24 cellular contexts compared by ENCODE assay signal in the genomic region with DNA sequence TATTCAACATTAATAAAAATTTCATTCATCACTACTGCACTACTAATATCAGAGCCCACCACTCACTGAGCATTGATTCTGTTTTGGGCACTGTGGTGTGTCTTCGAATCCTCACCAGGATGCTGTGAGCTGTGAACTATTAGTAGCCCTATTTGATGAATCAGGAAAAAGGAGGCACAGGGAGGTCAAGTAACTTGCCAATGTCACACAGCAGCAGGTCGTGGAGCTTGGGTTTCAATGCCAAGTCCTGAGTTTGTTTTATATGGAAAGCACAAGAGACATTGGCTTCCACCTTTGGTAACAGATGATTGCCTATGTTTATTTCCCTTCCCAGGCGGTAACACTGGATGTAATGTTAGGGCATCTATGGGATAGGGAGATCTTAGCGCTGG. TPM values are rescaled to one million over a fixed set of nuclear protein-coding genes. Genes with fewer than 3 reads are reported as not detected.
DNase-seq lines count a peak whose midpoint lies in the region; ATAC-seq, FAIRE-seq and TF ChIP-seq lines count a peak whose summit lies in the region.
"Had no signal": no experiment of that assay in that cellular context is flagged by ENCODE, and none has a peak within 500 bp of the region (broad histone marks: within the 10 kb centered on the region; RNA-seq: fewer than 3 reads in every experiment).

No MANE protein-coding gene starts in this region.

- CTCF ChIA-PET in MCF 10A (lab: Yijun Ruan, JAX), result interaction anchor here (2.4 kb wide), 1 partner anchor 13 kb away, joined by 8 read pairs; no protein-coding TSS in a partner anchor
- CTCF ChIA-PET in mammary epithelial cell (lab: Charles Lee; ENCODE audit: low non-redundant PET), result no interaction called here
- CTCF ChIA-PET in K562 (lab: Yijun Ruan, JAX; ENCODE audit: low intra/inter-chr PET ratio), result no interaction called here

- no peak overlapping the region for H3K9ac ChIP-seq in mammary epithelial cell (ENCODE audit: insufficient read depth, low read length)
- H3K9ac ChIP-seq in K562 (ENCODE audit: insufficient read depth in 1 of 2, low read depth in 2 of 2, low read length in 2 of 2), result no peak overlapping the region
- H3K9ac ChIP-seq: BLaER1 treated with 17β-estradiol and CSF1 and Interleukin-3, amounts not matched to agents 10 nM and 100 nM had no signal

- peak overlapping the region; percentile 27 for H3K27ac Mint-ChIP-seq in MCF 10A (ENCODE audit: low read depth, unreplicated experiment)
- no peak overlapping the region for H3K27ac Mint-ChIP-seq in activated naive CD8-positive, alpha-beta T cell treated with anti-CD3 and anti-CD28 coated beads, Interleukin-2, amount 50 U/mL, for 24 hours
- H3K27ac Mint-ChIP-seq: B cell; CD4-positive, alpha-beta T cell; CD8-positive, alpha-beta T cell had no signal

- TF ChIP-seq CTCF in MCF 10A (IDR thresholded peaks at IDR 0.05; ENCODE audit: unreplicated experiment) (no peak), mammary epithelial cell (conservative IDR thresholded peaks at IDR 0.05 in 1 of 2, IDR thresholded peaks at IDR 0.05 in 1 of 2; ENCODE audit: extremely low read depth in 1 of 2, insufficient read depth in 1 of 2, low read depth in 1 of 2, low read length in 2 of 2) (no peak), K562 (IDR thresholded peaks at IDR 0.05 in 2 of 3, conservative IDR thresholded peaks at IDR 0.05 in 1 of 3; ENCODE audit: insufficient read depth in 2 of 3, low read depth in 1 of 3, low read length in 3 of 3) (no peak), neutrophil (IDR thresholded peaks at IDR 0.05) (no peak)

- intact Hi-C loops in MCF 10A (cut with micrococcal nuclease), result no loop called here
- intact Hi-C loops in mammary epithelial cell (cut with micrococcal nuclease), result no loop called here
- intact Hi-C loops in K562 (cut with micrococcal nuclease), result no loop called here

- 97% methylated on average over 4 of the region's 4 CpGs for WGBS in mammary epithelial cell (ENCODE audit: low coverage, missing lambda C conversion rate)
- WGBS in K562 (ENCODE audit: insufficient coverage, low coverage, missing lambda C conversion rate), result 92% methylated on average over 4 of the region's 4 CpGs

- H3K36me3 ChIP-seq in mammary epithelial cell (ENCODE audit: insufficient read depth, low read length), result peaks cover 3% of the 10 kb centered on the region
- H3K36me3 ChIP-seq in H7 (replicated peaks; ENCODE audit: control insufficient read depth, insufficient read depth, low read length), result peaks cover 33% of the 10 kb centered on the region
- H3K36me3 ChIP-seq in K562 (ENCODE audit: control insufficient read depth, insufficient read depth, low read length), result peaks cover 92% of the 10 kb centered on the region
- H3K36me3 ChIP-seq in neutrophil, result peaks cover 81% of the 10 kb centered on the region

- no peak for FAIRE-seq in K562 (lab: Jason Lieb, UNC)
- FAIRE-seq: A549, G401.6, GM12891, GM19239 had no signal

- H3K4me1 ChIP-seq in mammary epithelial cell (ENCODE audit: insufficient read depth, low read length) (peaks cover 13% of the 10 kb centered on the region), K562 (replicated peaks in 1 of 2; ENCODE audit: control insufficient read depth in 2 of 2, insufficient read depth in 2 of 2, low read length in 2 of 2) (peaks cover 2 to 4% of the 10 kb centered on the region in 2 experiments; a peak in 1 of 5 replicates), neutrophil (ENCODE audit: control insufficient read depth in 1 of 2, insufficient read depth in 1 of 2, low read depth in 1 of 2, low read length in 1 of 2) (peaks cover 62 to 72% of the 10 kb centered on the region in 2 experiments)

- TF ChIP-seq POLR2A in K562 (conservative IDR thresholded peaks at IDR 0.05), result no peak

- H3K27me3 ChIP-seq in mammary epithelial cell (ENCODE audit: insufficient read depth, low read length) (no peaks in the 10 kb centered on the region), H7 (ENCODE audit: control insufficient read depth, insufficient read depth, low read length) (no peaks in the 10 kb centered on the region), K562 (ENCODE audit: control insufficient read depth in 2 of 2, insufficient read depth in 2 of 2, low read length in 2 of 2) (no peaks in the 10 kb centered on the region), neutrophil (no peaks in the 10 kb centered on the region)
- H3K27me3 ChIP-seq: BLaER1 treated with 17β-estradiol and CSF1 and Interleukin-3, amounts not matched to agents 10 nM and 100 nM had no signal

- H3K4me2 ChIP-seq in mammary epithelial cell (ENCODE audit: insufficient read depth, low read depth, low read length), result no peak overlapping the region
- no peak overlapping the region for H3K4me2 ChIP-seq in K562 (ENCODE audit: insufficient read depth, low read length)
- H3K4me2 ChIP-seq: A549 had no signal

- no peak overlapping the region for H2AFZ ChIP-seq in mammary epithelial cell (ENCODE audit: low read depth, low read length)
- no peak overlapping the region for H2AFZ ChIP-seq in K562 (ENCODE audit: low read depth, low read length)

- BruUV-seq in MCF 10A (replicated peaks; lab: Mats Ljungman, UMichigan) (no TSS peak), mammary epithelial cell (replicated peaks; lab: Mats Ljungman, UMichigan) (no TSS peak), K562 (replicated peaks; lab: Mats Ljungman, UMichigan) (no TSS peak)

- no peak overlapping the region for H3K4me3 ChIP-seq in mammary epithelial cell (replicated peaks in 1 of 3; ENCODE audit: insufficient read depth in 1 of 3, low read depth in 2 of 3, low read length in 3 of 3)
- no peak overlapping the region for H3K4me3 ChIP-seq in H7 (ENCODE audit: insufficient read depth, low read depth, low read length)
- no peak overlapping the region for H3K4me3 ChIP-seq in K562
- H3K4me3 ChIP-seq in neutrophil (ENCODE audit: low read depth in 1 of 2, low read length in 1 of 2), result no peak overlapping the region
- H3K4me3 ChIP-seq: A549; BLaER1 treated with 17β-estradiol and CSF1 and Interleukin-3, amounts not matched to agents 10 nM and 100 nM had no signal

- no peaks in the 10 kb centered on the region for H4K20me1 ChIP-seq in mammary epithelial cell (ENCODE audit: insufficient read depth, low read length)
- no peaks in the 10 kb centered on the region for H4K20me1 ChIP-seq in K562 (replicated peaks; ENCODE audit: control insufficient read depth, insufficient read depth, low read length)
- H4K20me1 ChIP-seq: BLaER1 treated with 17β-estradiol and CSF1 and Interleukin-3, amounts not matched to agents 10 nM and 100 nM had no signal

- in situ Hi-C loops in mammary epithelial cell (cut with MboI; ENCODE audit: low sequenced_read_pairs in 2 of 2) (loop anchor here in 1 of 2 donors (5.0 kb wide), 1 partner anchor 33 kb away; no protein-coding TSS in a partner anchor), K562 (cut with MboI) (no loop called here)

- POLR2A ChIA-PET in MCF 10A (lab: Yijun Ruan, JAX), result interaction anchor here (1.1 to 1.5 kb wide), 3 partner anchors 10 to 24 kb away, joined by 3 to 7 read pairs (median 3); a partner anchor contains a TSS
- POLR2A ChIA-PET in K562 (lab: Yijun Ruan, JAX), result interaction anchor here (0.6 to 3.8 kb wide), 6 partner anchors 11 to 1541 kb away, joined by 3 to 39 read pairs (median 5); no protein-coding TSS in a partner anchor

- H3K4me3 Mint-ChIP-seq in MCF 10A (ENCODE audit: unreplicated experiment), result no peak overlapping the region
- no peak overlapping the region for H3K4me3 Mint-ChIP-seq in activated naive CD8-positive, alpha-beta T cell treated with anti-CD3 and anti-CD28 coated beads, Interleukin-2, amount 50 U/mL, for 24 hours
- H3K4me3 Mint-ChIP-seq: B cell; CD4-positive, alpha-beta T cell; CD8-positive, alpha-beta T cell had no signal

- H3K27ac ChIP-seq in mammary epithelial cell (ENCODE audit: insufficient read depth, low read depth, low read length) (no peak overlapping the region), K562 (ENCODE audit: extremely low read depth, low read depth, low read length) (no peak overlapping the region), neutrophil (peak overlapping the region; percentile 91)
- H3K27ac ChIP-seq: 22Rv1, C4-2B had no signal

- TF ChIP-seq EP300 in K562 (IDR thresholded peaks at IDR 0.05; ENCODE audit: low read length), result no peak

- TF ChIP-seq RAD21 in K562 (CRISPR knock-in tag; conservative IDR thresholded peaks at IDR 0.05 in 1 of 2, IDR thresholded peaks at IDR 0.05 in 1 of 2), result no peak

- dilution Hi-C loops in mammary epithelial cell (cut with HindIII; ENCODE audit: low sequenced_read_pairs), result no loop called here

- H3K79me2 ChIP-seq in mammary epithelial cell (ENCODE audit: insufficient read depth, low read length) (no peaks in the 10 kb centered on the region), K562 (ENCODE audit: control insufficient read depth, insufficient read depth, low read length) (peaks cover 10% of the 10 kb centered on the region)

- no peak for ATAC-seq in K562
- no peak for ATAC-seq in activated naive CD8-positive, alpha-beta T cell treated with anti-CD3 and anti-CD28 coated beads, Interleukin-2, amount 50 U/mL, for 24 hours
- ATAC-seq: CD8-positive, alpha-beta T cell had no signal

- H3K9me1 ChIP-seq in K562 (ENCODE audit: control insufficient read depth, insufficient read depth, low read length), result no peaks in the 10 kb centered on the region

- no peak for DNase-seq in MCF 10A (ENCODE audit: unreplicated experiment)
- no peak for DNase-seq in mammary epithelial cell
- peak; percentile 7 for DNase-seq in H7
- no peak for DNase-seq in K562 (ENCODE audit: extremely low read depth in 1 of 4, low spot score in 3 of 4)
- no peak for DNase-seq in activated naive CD8-positive, alpha-beta T cell treated with anti-CD3 and anti-CD28 coated beads, Interleukin-2, amount 50 U/mL, for 24 hours
- DNase-seq in NCI-H69 (lab: John Stamatoyannopoulos, UW), result no peak
- no peak for DNase-seq in DMS153 treated with DMSO at 0.1 percent for 48 hours (lab: John Stamatoyannopoulos, UW; ENCODE audit: unreplicated experiment)
- DNase-seq: AML-193; CD4-positive, alpha-beta T cell; CD8-positive, alpha-beta T cell; COR-L47; DMS 273 treated with DMSO at 0.1 percent for 48 hours; DMS153; DMS79 treated with DMSO at 0.1 percent for 48 hours; GF-D8 had no signal

- H3K36me3 Mint-ChIP-seq in MCF 10A (ENCODE audit: insufficient read depth, unreplicated experiment), result peaks cover 31% of the 10 kb centered on the region
- peaks cover 49% of the 10 kb centered on the region for H3K36me3 Mint-ChIP-seq in activated naive CD8-positive, alpha-beta T cell treated with anti-CD3 and anti-CD28 coated beads, Interleukin-2, amount 50 U/mL, for 24 hours (ENCODE audit: low read depth)

- no peaks in the 10 kb centered on the region for H3K9me3 ChIP-seq in mammary epithelial cell (replicated peaks; ENCODE audit: insufficient read depth, low read length)
- H3K9me3 ChIP-seq in K562 (replicated peaks; ENCODE audit: control insufficient read depth, insufficient read depth, low read depth, low read length), result peaks cover 12% of the 10 kb centered on the region; the same call in 1 of the 2 replicates
- peaks cover 5% of the 10 kb centered on the region for H3K9me3 ChIP-seq in neutrophil

- H3K4me1 Mint-ChIP-seq in MCF 10A (ENCODE audit: insufficient read depth, unreplicated experiment), result peaks cover 9% of the 10 kb centered on the region
- peaks cover 3% of the 10 kb centered on the region for H3K4me1 Mint-ChIP-seq in activated naive CD8-positive, alpha-beta T cell treated with anti-CD3 and anti-CD28 coated beads, Interleukin-2, amount 50 U/mL, for 24 hours
- H3K4me1 Mint-ChIP-seq: B cell had no signal

- H3K9me3 Mint-ChIP-seq in MCF 10A (ENCODE audit: unreplicated experiment), result no peaks in the 10 kb centered on the region
- peaks cover 25% of the 10 kb centered on the region for H3K9me3 Mint-ChIP-seq in activated naive CD8-positive, alpha-beta T cell treated with anti-CD3 and anti-CD28 coated beads, Interleukin-2, amount 50 U/mL, for 24 hours

- no peaks in the 10 kb centered on the region for H3K27me3 Mint-ChIP-seq in MCF 10A (ENCODE audit: insufficient read depth, unreplicated experiment)
- no peaks in the 10 kb centered on the region for H3K27me3 Mint-ChIP-seq in activated naive CD8-positive, alpha-beta T cell treated with anti-CD3 and anti-CD28 coated beads, Interleukin-2, amount 50 U/mL, for 24 hours
- H3K27me3 Mint-ChIP-seq: B cell; CD4-positive, alpha-beta T cell had no signal

RNA-seq across cellular contexts. Expression of a gene that starts 15.0 kb away (rescaled TPM):
- 18.6 and 20.0 TPM in 2 replicates for total RNA-seq in MCF 10A (2022)
- 10 to 100 TPM; 17.0 to 20.3 TPM for total RNA-seq in mammary epithelial cell
- 25.1 TPM for polyA plus RNA-seq in mammary epithelial cell
- 31.0 TPM for polyA minus RNA-seq in mammary epithelial cell
- total RNA-seq in H7 (2014; rRNA removed; shearing (Covaris generic)), result 40.5 and 76.0 TPM in 2 replicates
- total RNA-seq in K562 (2011; cell fraction: chromatin; rRNA removed; ENCODE audit: low replicate concordance), result 88.6 and 124 TPM in 2 replicates
- total RNA-seq in K562 (2011; cell fraction: nucleolus; rRNA removed), result 76.6 and 81.5 TPM in 2 replicates
- total RNA-seq in K562 (2011; cell fraction: nucleoplasm; rRNA removed), result 59.8 and 71.4 TPM in 2 replicates
- total RNA-seq in K562 (2014; rRNA removed), result 101 and 110 TPM in 2 replicates
- total RNA-seq in K562 (2014; rRNA removed; fragmentation: Illumina TruSeq; extraction: Trizol), result 106 and 108 TPM in 2 replicates
- 116 TPM in 2 replicates for total RNA-seq in K562 (2015; rRNA removed; fragmentation: Illumina TruSeq; extraction: Trizol)
- total RNA-seq in K562 (2021), result 136 and 139 TPM in 2 replicates
- polyA plus RNA-seq in K562 (2011; rRNA removed), result 187 and 214 TPM in 2 replicates
- polyA plus RNA-seq in K562 (2011; cell fraction: cytosol; rRNA removed), result 201 and 211 TPM in 2 replicates
- 136 and 150 TPM in 2 replicates for polyA plus RNA-seq in K562 (2011; cell fraction: nucleus; rRNA removed)
- polyA plus RNA-seq in K562 (2012), result 121 and 287 TPM in 2 replicates
- 113 and 118 TPM in 2 replicates for polyA plus RNA-seq in K562 (2014; fragmentation: Illumina TruSeq; extraction: Trizol)
- 10 to 100 TPM; 54.6 to 70.1 TPM for polyA plus RNA-seq in K562 (2014; fragmentation: Nextera tagmentation; extraction: Ambion mirVana)
- 145 and 149 TPM in 2 replicates for polyA plus RNA-seq in K562 (2014; rRNA removed)
- polyA minus RNA-seq in K562 (2011; rRNA and poly(A)+ RNA removed), result 136 and 185 TPM in 2 replicates
- 67.3 and 100 TPM in 2 replicates for polyA minus RNA-seq in K562 (2011; cell fraction: cytosol; rRNA and poly(A)+ RNA removed)
- 20.6 and 27.7 TPM in 2 replicates for polyA minus RNA-seq in K562 (2011; cell fraction: nucleus; rRNA and poly(A)+ RNA removed)

RNA-seq across cellular contexts. Expression of a gene that starts 43.3 kb away (rescaled TPM):
- 68.5 and 75.6 TPM in 2 replicates for total RNA-seq in MCF 10A (2022)
- 10 to 100 TPM; 70.0 to 93.3 TPM for total RNA-seq in mammary epithelial cell
- 82.5 TPM for polyA plus RNA-seq in mammary epithelial cell
- 123 TPM for polyA minus RNA-seq in mammary epithelial cell
- 26.8 and 34.1 TPM in 2 replicates for total RNA-seq in H7 (2014; rRNA removed; shearing (Covaris generic))
- 141 and 220 TPM in 2 replicates for total RNA-seq in K562 (2011; cell fraction: chromatin; rRNA removed; ENCODE audit: low replicate concordance)
- total RNA-seq in K562 (2011; cell fraction: nucleolus; rRNA removed), result 93.6 and 93.8 TPM in 2 replicates
- 147 and 201 TPM in 2 replicates for total RNA-seq in K562 (2011; cell fraction: nucleoplasm; rRNA removed)
- 86.6 and 92.4 TPM in 2 replicates for total RNA-seq in K562 (2014; rRNA removed)
- 111 and 114 TPM in 2 replicates for total RNA-seq in K562 (2014; rRNA removed; fragmentation: Illumina TruSeq; extraction: Trizol)
- 100 and 113 TPM in 2 replicates for total RNA-seq in K562 (2015; rRNA removed; fragmentation: Illumina TruSeq; extraction: Trizol)
- total RNA-seq in K562 (2021), result 124 and 126 TPM in 2 replicates
- polyA plus RNA-seq in K562 (2011; rRNA removed), result 151 and 210 TPM in 2 replicates
- polyA plus RNA-seq in K562 (2011; cell fraction: cytosol; rRNA removed), result 171 and 185 TPM in 2 replicates
- polyA plus RNA-seq in K562 (2011; cell fraction: nucleus; rRNA removed), result 130 and 168 TPM in 2 replicates
- 133 and 231 TPM in 2 replicates for polyA plus RNA-seq in K562 (2012)
- polyA plus RNA-seq in K562 (2014; fragmentation: Illumina TruSeq; extraction: Trizol), result 162 and 176 TPM in 2 replicates
- polyA plus RNA-seq in K562 (2014; fragmentation: Nextera tagmentation; extraction: Ambion mirVana), result 100 to 1,000 TPM; 143 to 211 TPM
- 145 and 159 TPM in 2 replicates for polyA plus RNA-seq in K562 (2014; rRNA removed)
- 135 and 183 TPM in 2 replicates for polyA minus RNA-seq in K562 (2011; rRNA and poly(A)+ RNA removed)
- 64.3 and 74.2 TPM in 2 replicates for polyA minus RNA-seq in K562 (2011; cell fraction: cytosol; rRNA and poly(A)+ RNA removed)
- polyA minus RNA-seq in K562 (2011; cell fraction: nucleus; rRNA and poly(A)+ RNA removed), result 60.0 and 62.5 TPM in 2 replicates

RNA-seq across cellular contexts. Expression of a gene that starts 53.6 kb away (rescaled TPM):
- 16.8 and 21.2 TPM in 2 replicates for total RNA-seq in MCF 10A (2022)
- total RNA-seq in mammary epithelial cell, result 10 to 100 TPM; 21.1 to 26.8 TPM
- 13.9 TPM for polyA plus RNA-seq in mammary epithelial cell
- polyA minus RNA-seq in mammary epithelial cell, result 13.3 TPM
- 8.9 and 9.3 TPM in 2 replicates for total RNA-seq in H7 (2014; rRNA removed; shearing (Covaris generic))
- total RNA-seq in K562 (2011; cell fraction: chromatin; rRNA removed; ENCODE audit: low replicate concordance), result 21.4 and 26.8 TPM in 2 replicates
- 10.3 and 11.1 TPM in 2 replicates for total RNA-seq in K562 (2011; cell fraction: nucleolus; rRNA removed)
- total RNA-seq in K562 (2011; cell fraction: nucleoplasm; rRNA removed), result 12.0 and 12.4 TPM in 2 replicates
- 14.4 and 15.8 TPM in 2 replicates for total RNA-seq in K562 (2014; rRNA removed)
- total RNA-seq in K562 (2014; rRNA removed; fragmentation: Illumina TruSeq; extraction: Trizol), result 17.7 and 19.6 TPM in 2 replicates
- total RNA-seq in K562 (2015; rRNA removed; fragmentation: Illumina TruSeq; extraction: Trizol), result 20.9 and 23.2 TPM in 2 replicates
- total RNA-seq in K562 (2021), result 17.2 and 19.4 TPM in 2 replicates
- 15.9 and 23.2 TPM in 2 replicates for polyA plus RNA-seq in K562 (2011; rRNA removed)
- 11.5 and 12.3 TPM in 2 replicates for polyA plus RNA-seq in K562 (2011; cell fraction: cytosol; rRNA removed)
- 11.6 and 14.1 TPM in 2 replicates for polyA plus RNA-seq in K562 (2011; cell fraction: nucleus; rRNA removed)
- polyA plus RNA-seq in K562 (2012), result 17.4 and 19.0 TPM in 2 replicates
- 21.7 and 24.9 TPM in 2 replicates for polyA plus RNA-seq in K562 (2014; fragmentation: Illumina TruSeq; extraction: Trizol)
- polyA plus RNA-seq in K562 (2014; fragmentation: Nextera tagmentation; extraction: Ambion mirVana), result 1 to 10 TPM; 3.8 to 4.5 TPM
- polyA plus RNA-seq in K562 (2014; rRNA removed), result 14.5 and 16.9 TPM in 2 replicates
- 29.0 and 42.9 TPM in 2 replicates for polyA minus RNA-seq in K562 (2011; rRNA and poly(A)+ RNA removed)
- polyA minus RNA-seq in K562 (2011; cell fraction: cytosol; rRNA and poly(A)+ RNA removed), result 10.7 and 18.6 TPM in 2 replicates
- 4.7 and 6.1 TPM in 2 replicates for polyA minus RNA-seq in K562 (2011; cell fraction: nucleus; rRNA and poly(A)+ RNA removed)
